ENCODE assay signal across 2 cellular contexts in genomic region chr19:35557539-35558399, GRCh38.
TF ChIP-seq lines count a peak whose summit lies in the region.

No MANE protein-coding gene starts in this region.

TF ChIP-seq in Ishikawa, 13 proteins besides CTCF, POLR2A, EP300 and RAD21:
- no peak for TF ChIP-seq NFIC (IDR thresholded peaks at IDR 0.05)
- TF ChIP-seq TAF1 (IDR thresholded peaks at IDR 0.05; ENCODE audit: low read depth) = no peak
- TF ChIP-seq, protein P1, sequence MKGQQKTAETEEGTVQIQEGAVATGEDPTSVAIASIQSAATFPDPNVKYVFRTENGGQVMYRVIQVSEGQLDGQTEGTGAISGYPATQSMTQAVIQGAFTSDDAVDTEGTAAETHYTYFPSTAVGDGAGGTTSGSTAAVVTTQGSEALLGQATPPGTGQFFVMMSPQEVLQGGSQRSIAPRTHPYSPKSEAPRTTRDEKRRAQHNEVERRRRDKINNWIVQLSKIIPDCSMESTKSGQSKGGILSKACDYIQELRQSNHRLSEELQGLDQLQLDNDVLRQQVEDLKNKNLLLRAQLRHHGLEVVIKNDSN (IDR thresholded peaks at IDR 0.05) = 0 out of 2 replicates have a peak, but pooled peaks have one; percentile 29
- TF ChIP-seq, protein P2, sequence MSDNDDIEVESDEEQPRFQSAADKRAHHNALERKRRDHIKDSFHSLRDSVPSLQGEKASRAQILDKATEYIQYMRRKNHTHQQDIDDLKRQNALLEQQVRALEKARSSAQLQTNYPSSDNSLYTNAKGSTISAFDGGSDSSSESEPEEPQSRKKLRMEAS (IDR thresholded peaks at IDR 0.05) = peak; percentile 37; the same call in 1 of the 2 replicates
- TF ChIP-seq REST (IDR thresholded peaks at IDR 0.05; ENCODE audit: low read depth) = no peak
- TF ChIP-seq YY1 (IDR thresholded peaks at IDR 0.05; ENCODE audit: low read depth) = no peak
- TF ChIP-seq ZBTB7A (IDR thresholded peaks at IDR 0.05; ENCODE audit: low read depth) = no peak
- TF ChIP-seq CREB1 (IDR thresholded peaks at IDR 0.05; ENCODE audit: low read depth) = no peak
- no peak for TF ChIP-seq EGR1 (IDR thresholded peaks at IDR 0.05)
- no peak for TF ChIP-seq FOXM1 (IDR thresholded peaks at IDR 0.05; ENCODE audit: borderline replicate concordance, low read depth)

TF ChIP-seq in H1, 55 proteins besides CTCF, POLR2A, EP300 and RAD21 (continues in another document):
- TF ChIP-seq JUND (IDR thresholded peaks at IDR 0.05; ENCODE audit: low read length) (no peak), HDAC6 (IDR thresholded peaks at IDR 0.05; ENCODE audit: low read depth, low read length) (no peak), TAF7 (optimal IDR thresholded peaks at IDR 0.05; ENCODE audit: borderline replicate concordance, low read depth, low read length) (no peak), CHD1 (IDR thresholded peaks at IDR 0.05; ENCODE audit: low read depth, low read length) (no peak), CEBPB (IDR thresholded peaks at IDR 0.05; ENCODE audit: low read depth, low read length) (no peak), GABPA (IDR thresholded peaks at IDR 0.05; ENCODE audit: borderline replicate concordance, insufficient read depth, low read length) (no peak), TBP (IDR thresholded peaks at IDR 0.05; ENCODE audit: low read depth, low read length) (0 out of 2 replicates have a peak, but pooled peaks have one; percentile 38), KDM1A (IDR thresholded peaks at IDR 0.05; ENCODE audit: borderline replicate concordance, low read length) (no peak), SIN3A (conservative IDR thresholded peaks at IDR 0.05 in 1 of 2, IDR thresholded peaks at IDR 0.05 in 1 of 2; ENCODE audit: low read depth in 1 of 2, low read length in 2 of 2) (peak; percentile 52 to 60; a peak in 1 of 4 replicates), SRF (IDR thresholded peaks at IDR 0.05; ENCODE audit: low read depth, low read length) (no peak), KDM4A (IDR thresholded peaks at IDR 0.05; ENCODE audit: low read depth, low read length, severe bottlenecking) (peak; percentile 66), EGR1 (IDR thresholded peaks at IDR 0.05; ENCODE audit: borderline replicate concordance, low read depth, low read length) (no peak), ATF3 (IDR thresholded peaks at IDR 0.05; ENCODE audit: insufficient read depth, low read depth, low read length) (no peak), ATF2 (IDR thresholded peaks at IDR 0.05; ENCODE audit: low read length) (no peak), POU5F1 (IDR thresholded peaks at IDR 0.05; ENCODE audit: low read depth, low read length) (no peak), CBX8 (IDR thresholded peaks at IDR 0.05; ENCODE audit: borderline replicate concordance, low read depth, low read length) (no peak), KDM5A (IDR thresholded peaks at IDR 0.05; ENCODE audit: low read length) (no peak), ASH2L (IDR thresholded peaks at IDR 0.05; ENCODE audit: low read length) (no peak), E2F6 (IDR thresholded peaks at IDR 0.05) (peak; percentile 82), NRF1 (IDR thresholded peaks at IDR 0.05; ENCODE audit: low read depth, low read length) (peak; percentile 34; the same call in 1 of the 2 replicates), MAFK (IDR thresholded peaks at IDR 0.05; ENCODE audit: low read depth, low read length) (no peak), SIRT6 (IDR thresholded peaks at IDR 0.05; ENCODE audit: low read length) (no peak), RXRA (IDR thresholded peaks at IDR 0.05; ENCODE audit: insufficient read depth, low read depth, low read length) (no peak), RNF2 (IDR thresholded peaks at IDR 0.05; ENCODE audit: borderline replicate concordance, low read depth, low read length, missing control alignments, poor library complexity, severe bottlenecking) (no peak), CTBP2 (IDR thresholded peaks at IDR 0.05; ENCODE audit: borderline replicate concordance, insufficient read depth, insufficient read length, low read length) (no peak), BCL11A (IDR thresholded peaks at IDR 0.05; ENCODE audit: low read depth in 2 of 2, low read length in 2 of 2) (no peak), ZNF274 (IDR thresholded peaks at IDR 0.05; ENCODE audit: borderline replicate concordance, extremely low read depth, low read length) (no peak), CREB1 (IDR thresholded peaks at IDR 0.05) (0 out of 2 replicates have a peak, but pooled peaks have one; percentile 33), SP1 (IDR thresholded peaks at IDR 0.05; ENCODE audit: low read depth, low read length) (peak; percentile 72; the same call in 1 of the 2 replicates), SP4 (IDR thresholded peaks at IDR 0.05; ENCODE audit: low read length) (peak; percentile 80; the same call in 1 of the 2 replicates), GTF2F1 (IDR thresholded peaks at IDR 0.05; ENCODE audit: borderline replicate concordance, low read depth, low read length) (no peak), CBX5 (IDR thresholded peaks at IDR 0.05; ENCODE audit: low read depth, low read length) (no peak), RBBP5 (IDR thresholded peaks at IDR 0.05; ENCODE audit: borderline replicate concordance, low read depth, low read length) (no peak), SAP30 (IDR thresholded peaks at IDR 0.05; ENCODE audit: insufficient read depth, insufficient replicate concordance, low read length) (no peak), FOSL1 (IDR thresholded peaks at IDR 0.05; ENCODE audit: insufficient read depth, low read depth, low read length) (no peak), POLR2AphosphoS5 (IDR thresholded peaks at IDR 0.05; ENCODE audit: low read depth, low read length) (peak; percentile 78; the same call in 1 of the 2 replicates), JUN (IDR thresholded peaks at IDR 0.05; ENCODE audit: low read depth, low read length) (no peak), HDAC2 (IDR thresholded peaks at IDR 0.05; ENCODE audit: borderline replicate concordance in 1 of 2, low read depth in 2 of 2, low read length in 2 of 2) (no peak; a peak in 1 of 4 replicates), TEAD4 (IDR thresholded peaks at IDR 0.05; ENCODE audit: low read depth, low read length) (no peak), BRCA1 (IDR thresholded peaks at IDR 0.05; ENCODE audit: low read depth, low read length) (no peak), NANOG (IDR thresholded peaks at IDR 0.05; ENCODE audit: insufficient read depth, low read depth, low read length, poor library complexity, severe bottlenecking) (no peak), TCF12 (IDR thresholded peaks at IDR 0.05; ENCODE audit: low read depth, low read length) (no peak), YY1 (IDR thresholded peaks at IDR 0.05; ENCODE audit: low read depth, low read length) (peak; percentile 50; the same call in 1 of the 2 replicates), EZH2 (IDR thresholded peaks at IDR 0.05; ENCODE audit: low read depth, low read length, severe bottlenecking) (no peak), SIX5 (IDR thresholded peaks at IDR 0.05; ENCODE audit: low read depth, low read length) (no peak), BACH1 (IDR thresholded peaks at IDR 0.05; ENCODE audit: low read length) (no peak), PHF8 (conservative IDR thresholded peaks at IDR 0.05; ENCODE audit: low read depth, low read length) (peak; percentile 75), TAF1 (IDR thresholded peaks at IDR 0.05; ENCODE audit: low read depth, low read length) (0 out of 2 replicates have a peak, but pooled peaks have one; percentile 40), SP2 (IDR thresholded peaks at IDR 0.05; ENCODE audit: low read length) (no peak), RFX5 (IDR thresholded peaks at IDR 0.05; ENCODE audit: borderline replicate concordance, low read depth, low read length) (no peak)
- TF ChIP-seq, protein P2 (IDR thresholded peaks at IDR 0.05) = peak; percentile 96
- TF ChIP-seq, protein P3, sequence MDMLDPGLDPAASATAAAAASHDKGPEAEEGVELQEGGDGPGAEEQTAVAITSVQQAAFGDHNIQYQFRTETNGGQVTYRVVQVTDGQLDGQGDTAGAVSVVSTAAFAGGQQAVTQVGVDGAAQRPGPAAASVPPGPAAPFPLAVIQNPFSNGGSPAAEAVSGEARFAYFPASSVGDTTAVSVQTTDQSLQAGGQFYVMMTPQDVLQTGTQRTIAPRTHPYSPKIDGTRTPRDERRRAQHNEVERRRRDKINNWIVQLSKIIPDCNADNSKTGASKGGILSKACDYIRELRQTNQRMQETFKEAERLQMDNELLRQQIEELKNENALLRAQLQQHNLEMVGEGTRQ (IDR thresholded peaks at IDR 0.05; ENCODE audit: low read length) = no peak
